In genomic region chr2:126776701-126777619, GRCh38 we compare ENCODE assay signal across 1 cellular context.
TF ChIP-seq lines count a peak whose summit lies in the region.

No MANE protein-coding gene starts in this region.

TF ChIP-seq in HepG2, 621 proteins besides CTCF, POLR2A, EP300 and RAD21 (continued from another document and continues in another):
- TF ChIP-seq FOXO4 (CRISPR knock-in tag; conservative IDR thresholded peaks at IDR 0.05) (no peak), NFKB2 (CRISPR knock-in tag; IDR thresholded peaks at IDR 0.05; ENCODE audit: borderline replicate concordance) (peak; percentile 25; the same call in 1 of the 2 replicates), GPN1 (CRISPR knock-in tag; IDR thresholded peaks at IDR 0.05; ENCODE audit: borderline replicate concordance) (no peak), MZF1 (CRISPR knock-in tag; IDR thresholded peaks at IDR 0.05; ENCODE audit: borderline replicate concordance) (0 out of 2 replicates have a peak, but pooled peaks have one; percentile 48), HNF1B (CRISPR knock-in tag; IDR thresholded peaks at IDR 0.05) (peak; percentile 87), ZNF703 (CRISPR knock-in tag; IDR thresholded peaks at IDR 0.05; ENCODE audit: borderline replicate concordance) (no peak), ZFY (CRISPR knock-in tag; IDR thresholded peaks at IDR 0.05) (no peak), NFATC3 (CRISPR knock-in tag; IDR thresholded peaks at IDR 0.05) (no peak), RCOR2 (CRISPR knock-in tag; IDR thresholded peaks at IDR 0.05) (no peak), TMF1 (CRISPR knock-in tag; IDR thresholded peaks at IDR 0.05; ENCODE audit: low read depth) (0 out of 2 replicates have a peak, but pooled peaks have one; percentile 34), ZNF224 (CRISPR knock-in tag; IDR thresholded peaks at IDR 0.05) (no peak), BORCS8-MEF2B (CRISPR knock-in tag; IDR thresholded peaks at IDR 0.05) (peak; percentile 52; the same call in 1 of the 2 replicates), ZNF17 (CRISPR knock-in tag; IDR thresholded peaks at IDR 0.05) (no peak), SAP130 (CRISPR knock-in tag; IDR thresholded peaks at IDR 0.05; ENCODE audit: low read depth) (no peak), RBM39 (IDR thresholded peaks at IDR 0.05; ENCODE audit: low read depth, low read length, poor library complexity, severe bottlenecking) (peak; percentile 53), ZNF567 (CRISPR knock-in tag; IDR thresholded peaks at IDR 0.05; ENCODE audit: borderline replicate concordance) (no peak), ZNF790 (CRISPR knock-in tag; IDR thresholded peaks at IDR 0.05; ENCODE audit: borderline replicate concordance) (no peak), CHCHD3 (CRISPR knock-in tag; IDR thresholded peaks at IDR 0.05) (0 out of 2 replicates have a peak, but pooled peaks have one; percentile 44), GABPB1 (CRISPR knock-in tag; IDR thresholded peaks at IDR 0.05) (peak; percentile 62; the same call in 1 of the 2 replicates), TCF12 (IDR thresholded peaks at IDR 0.05) (no peak), TCF12 (CRISPR knock-in tag; IDR thresholded peaks at IDR 0.05) (no peak), ZNF101 (CRISPR knock-in tag; IDR thresholded peaks at IDR 0.05; ENCODE audit: borderline replicate concordance, low read depth) (no peak), CENPT (CRISPR knock-in tag; IDR thresholded peaks at IDR 0.05; ENCODE audit: low read depth) (no peak), ERF (CRISPR knock-in tag; IDR thresholded peaks at IDR 0.05) (no peak), SMARCE1 (IDR thresholded peaks at IDR 0.05; ENCODE audit: borderline replicate concordance) (no peak), ZSCAN31 (CRISPR knock-in tag; IDR thresholded peaks at IDR 0.05; ENCODE audit: low read depth) (0 out of 2 replicates have a peak, but pooled peaks have one; percentile 51), TBL1XR1 (IDR thresholded peaks at IDR 0.05; ENCODE audit: borderline replicate concordance, low read length, partially characterized antibody) (no peak), KAT8 (CRISPR knock-in tag; IDR thresholded peaks at IDR 0.05) (0 out of 2 replicates have a peak, but pooled peaks have one; percentile 23)
- TF ChIP-seq, protein P1, sequence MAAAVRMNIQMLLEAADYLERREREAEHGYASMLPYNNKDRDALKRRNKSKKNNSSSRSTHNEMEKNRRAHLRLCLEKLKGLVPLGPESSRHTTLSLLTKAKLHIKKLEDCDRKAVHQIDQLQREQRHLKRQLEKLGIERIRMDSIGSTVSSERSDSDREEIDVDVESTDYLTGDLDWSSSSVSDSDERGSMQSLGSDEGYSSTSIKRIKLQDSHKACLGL (CRISPR knock-in tag; IDR thresholded peaks at IDR 0.05) = no peak
- TF ChIP-seq, protein P2, sequence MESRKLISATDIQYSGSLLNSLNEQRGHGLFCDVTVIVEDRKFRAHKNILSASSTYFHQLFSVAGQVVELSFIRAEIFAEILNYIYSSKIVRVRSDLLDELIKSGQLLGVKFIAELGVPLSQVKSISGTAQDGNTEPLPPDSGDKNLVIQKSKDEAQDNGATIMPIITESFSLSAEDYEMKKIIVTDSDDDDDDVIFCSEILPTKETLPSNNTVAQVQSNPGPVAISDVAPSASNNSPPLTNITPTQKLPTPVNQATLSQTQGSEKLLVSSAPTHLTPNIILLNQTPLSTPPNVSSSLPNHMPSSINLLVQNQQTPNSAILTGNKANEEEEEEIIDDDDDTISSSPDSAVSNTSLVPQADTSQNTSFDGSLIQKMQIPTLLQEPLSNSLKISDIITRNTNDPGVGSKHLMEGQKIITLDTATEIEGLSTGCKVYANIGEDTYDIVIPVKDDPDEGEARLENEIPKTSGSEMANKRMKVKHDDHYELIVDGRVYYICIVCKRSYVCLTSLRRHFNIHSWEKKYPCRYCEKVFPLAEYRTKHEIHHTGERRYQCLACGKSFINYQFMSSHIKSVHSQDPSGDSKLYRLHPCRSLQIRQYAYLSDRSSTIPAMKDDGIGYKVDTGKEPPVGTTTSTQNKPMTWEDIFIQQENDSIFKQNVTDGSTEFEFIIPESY (CRISPR knock-in tag; IDR thresholded peaks at IDR 0.05) = no peak
- TF ChIP-seq, protein P3, sequence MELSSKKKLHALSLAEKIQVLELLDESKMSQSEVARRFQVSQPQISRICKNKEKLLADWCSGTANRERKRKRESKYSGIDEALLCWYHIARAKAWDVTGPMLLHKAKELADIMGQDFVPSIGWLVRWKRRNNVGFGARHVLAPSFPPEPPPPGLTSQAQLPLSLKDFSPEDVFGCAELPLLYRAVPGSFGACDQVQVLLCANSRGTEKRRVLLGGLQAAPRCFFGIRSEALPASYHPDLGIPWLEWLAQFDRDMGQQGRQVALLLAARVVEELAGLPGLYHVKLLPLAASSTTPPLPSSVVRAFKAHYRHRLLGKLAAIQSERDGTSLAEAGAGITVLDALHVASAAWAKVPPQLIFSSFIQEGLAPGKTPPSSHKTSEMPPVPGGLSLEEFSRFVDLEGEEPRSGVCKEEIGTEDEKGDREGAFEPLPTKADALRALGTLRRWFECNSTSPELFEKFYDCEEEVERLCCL (CRISPR knock-in tag; IDR thresholded peaks at IDR 0.05; ENCODE audit: borderline replicate concordance) = no peak
- TF ChIP-seq, protein P4, sequence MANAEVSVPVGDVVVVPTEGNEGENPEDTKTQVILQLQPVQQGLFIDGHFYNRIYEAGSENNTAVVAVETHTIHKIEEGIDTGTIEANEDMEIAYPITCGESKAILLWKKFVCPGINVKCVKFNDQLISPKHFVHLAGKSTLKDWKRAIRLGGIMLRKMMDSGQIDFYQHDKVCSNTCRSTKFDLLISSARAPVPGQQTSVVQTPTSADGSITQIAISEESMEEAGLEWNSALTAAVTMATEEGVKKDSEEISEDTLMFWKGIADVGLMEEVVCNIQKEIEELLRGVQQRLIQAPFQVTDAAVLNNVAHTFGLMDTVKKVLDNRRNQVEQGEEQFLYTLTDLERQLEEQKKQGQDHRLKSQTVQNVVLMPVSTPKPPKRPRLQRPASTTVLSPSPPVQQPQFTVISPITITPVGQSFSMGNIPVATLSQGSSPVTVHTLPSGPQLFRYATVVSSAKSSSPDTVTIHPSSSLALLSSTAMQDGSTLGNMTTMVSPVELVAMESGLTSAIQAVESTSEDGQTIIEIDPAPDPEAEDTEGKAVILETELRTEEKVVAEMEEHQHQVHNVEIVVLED (CRISPR knock-in tag; IDR thresholded peaks at IDR 0.05; ENCODE audit: borderline replicate concordance) = no peak
- TF ChIP-seq, protein P5, sequence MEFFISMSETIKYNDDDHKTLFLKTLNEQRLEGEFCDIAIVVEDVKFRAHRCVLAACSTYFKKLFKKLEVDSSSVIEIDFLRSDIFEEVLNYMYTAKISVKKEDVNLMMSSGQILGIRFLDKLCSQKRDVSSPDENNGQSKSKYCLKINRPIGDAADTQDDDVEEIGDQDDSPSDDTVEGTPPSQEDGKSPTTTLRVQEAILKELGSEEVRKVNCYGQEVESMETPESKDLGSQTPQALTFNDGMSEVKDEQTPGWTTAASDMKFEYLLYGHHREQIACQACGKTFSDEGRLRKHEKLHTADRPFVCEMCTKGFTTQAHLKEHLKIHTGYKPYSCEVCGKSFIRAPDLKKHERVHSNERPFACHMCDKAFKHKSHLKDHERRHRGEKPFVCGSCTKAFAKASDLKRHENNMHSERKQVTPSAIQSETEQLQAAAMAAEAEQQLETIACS (CRISPR knock-in tag; IDR thresholded peaks at IDR 0.05) = no peak
- TF ChIP-seq, protein P6, sequence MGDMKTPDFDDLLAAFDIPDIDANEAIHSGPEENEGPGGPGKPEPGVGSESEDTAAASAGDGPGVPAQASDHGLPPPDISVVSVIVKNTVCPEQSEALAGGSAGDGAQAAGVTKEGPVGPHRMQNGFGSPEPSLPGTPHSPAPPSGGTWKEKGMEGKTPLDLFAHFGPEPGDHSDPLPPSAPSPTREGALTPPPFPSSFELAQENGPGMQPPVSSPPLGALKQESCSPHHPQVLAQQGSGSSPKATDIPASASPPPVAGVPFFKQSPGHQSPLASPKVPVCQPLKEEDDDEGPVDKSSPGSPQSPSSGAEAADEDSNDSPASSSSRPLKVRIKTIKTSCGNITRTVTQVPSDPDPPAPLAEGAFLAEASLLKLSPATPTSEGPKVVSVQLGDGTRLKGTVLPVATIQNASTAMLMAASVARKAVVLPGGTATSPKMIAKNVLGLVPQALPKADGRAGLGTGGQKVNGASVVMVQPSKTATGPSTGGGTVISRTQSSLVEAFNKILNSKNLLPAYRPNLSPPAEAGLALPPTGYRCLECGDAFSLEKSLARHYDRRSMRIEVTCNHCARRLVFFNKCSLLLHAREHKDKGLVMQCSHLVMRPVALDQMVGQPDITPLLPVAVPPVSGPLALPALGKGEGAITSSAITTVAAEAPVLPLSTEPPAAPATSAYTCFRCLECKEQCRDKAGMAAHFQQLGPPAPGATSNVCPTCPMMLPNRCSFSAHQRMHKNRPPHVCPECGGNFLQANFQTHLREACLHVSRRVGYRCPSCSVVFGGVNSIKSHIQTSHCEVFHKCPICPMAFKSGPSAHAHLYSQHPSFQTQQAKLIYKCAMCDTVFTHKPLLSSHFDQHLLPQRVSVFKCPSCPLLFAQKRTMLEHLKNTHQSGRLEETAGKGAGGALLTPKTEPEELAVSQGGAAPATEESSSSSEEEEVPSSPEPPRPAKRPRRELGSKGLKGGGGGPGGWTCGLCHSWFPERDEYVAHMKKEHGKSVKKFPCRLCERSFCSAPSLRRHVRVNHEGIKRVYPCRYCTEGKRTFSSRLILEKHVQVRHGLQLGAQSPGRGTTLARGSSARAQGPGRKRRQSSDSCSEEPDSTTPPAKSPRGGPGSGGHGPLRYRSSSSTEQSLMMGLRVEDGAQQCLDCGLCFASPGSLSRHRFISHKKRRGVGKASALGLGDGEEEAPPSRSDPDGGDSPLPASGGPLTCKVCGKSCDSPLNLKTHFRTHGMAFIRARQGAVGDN (CRISPR knock-in tag; IDR thresholded peaks at IDR 0.05) = peak; percentile 63
- TF ChIP-seq, protein P7, sequence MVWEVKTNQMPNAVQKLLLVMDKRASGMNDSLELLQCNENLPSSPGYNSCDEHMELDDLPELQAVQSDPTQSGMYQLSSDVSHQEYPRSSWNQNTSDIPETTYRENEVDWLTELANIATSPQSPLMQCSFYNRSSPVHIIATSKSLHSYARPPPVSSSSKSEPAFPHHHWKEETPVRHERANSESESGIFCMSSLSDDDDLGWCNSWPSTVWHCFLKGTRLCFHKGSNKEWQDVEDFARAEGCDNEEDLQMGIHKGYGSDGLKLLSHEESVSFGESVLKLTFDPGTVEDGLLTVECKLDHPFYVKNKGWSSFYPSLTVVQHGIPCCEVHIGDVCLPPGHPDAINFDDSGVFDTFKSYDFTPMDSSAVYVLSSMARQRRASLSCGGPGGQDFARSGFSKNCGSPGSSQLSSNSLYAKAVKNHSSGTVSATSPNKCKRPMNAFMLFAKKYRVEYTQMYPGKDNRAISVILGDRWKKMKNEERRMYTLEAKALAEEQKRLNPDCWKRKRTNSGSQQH (CRISPR knock-in tag; IDR thresholded peaks at IDR 0.05; ENCODE audit: low read depth) = no peak
- TF ChIP-seq, protein P8, sequence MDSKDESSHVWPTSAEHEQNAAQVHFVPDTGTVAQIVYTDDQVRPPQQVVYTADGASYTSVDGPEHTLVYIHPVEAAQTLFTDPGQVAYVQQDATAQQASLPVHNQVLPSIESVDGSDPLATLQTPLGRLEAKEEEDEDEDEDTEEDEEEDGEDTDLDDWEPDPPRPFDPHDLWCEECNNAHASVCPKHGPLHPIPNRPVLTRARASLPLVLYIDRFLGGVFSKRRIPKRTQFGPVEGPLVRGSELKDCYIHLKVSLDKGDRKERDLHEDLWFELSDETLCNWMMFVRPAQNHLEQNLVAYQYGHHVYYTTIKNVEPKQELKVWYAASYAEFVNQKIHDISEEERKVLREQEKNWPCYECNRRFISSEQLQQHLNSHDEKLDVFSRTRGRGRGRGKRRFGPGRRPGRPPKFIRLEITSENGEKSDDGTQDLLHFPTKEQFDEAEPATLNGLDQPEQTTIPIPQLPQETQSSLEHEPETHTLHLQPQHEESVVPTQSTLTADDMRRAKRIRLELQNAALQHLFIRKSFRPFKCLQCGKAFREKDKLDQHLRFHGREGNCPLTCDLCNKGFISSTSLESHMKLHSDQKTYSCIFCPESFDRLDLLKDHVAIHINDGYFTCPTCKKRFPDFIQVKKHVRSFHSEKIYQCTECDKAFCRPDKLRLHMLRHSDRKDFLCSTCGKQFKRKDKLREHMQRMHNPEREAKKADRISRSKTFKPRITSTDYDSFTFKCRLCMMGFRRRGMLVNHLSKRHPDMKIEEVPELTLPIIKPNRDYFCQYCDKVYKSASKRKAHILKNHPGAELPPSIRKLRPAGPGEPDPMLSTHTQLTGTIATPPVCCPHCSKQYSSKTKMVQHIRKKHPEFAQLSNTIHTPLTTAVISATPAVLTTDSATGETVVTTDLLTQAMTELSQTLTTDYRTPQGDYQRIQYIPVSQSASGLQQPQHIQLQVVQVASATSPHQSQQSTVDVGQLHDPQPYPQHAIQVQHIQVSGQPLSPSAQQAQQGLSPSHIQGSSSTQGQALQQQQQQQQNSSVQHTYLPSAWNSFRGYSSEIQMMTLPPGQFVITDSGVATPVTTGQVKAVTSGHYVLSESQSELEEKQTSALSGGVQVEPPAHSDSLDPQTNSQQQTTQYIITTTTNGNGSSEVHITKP (CRISPR knock-in tag; IDR thresholded peaks at IDR 0.05; ENCODE audit: low read depth) = no peak
- TF ChIP-seq, protein P9, sequence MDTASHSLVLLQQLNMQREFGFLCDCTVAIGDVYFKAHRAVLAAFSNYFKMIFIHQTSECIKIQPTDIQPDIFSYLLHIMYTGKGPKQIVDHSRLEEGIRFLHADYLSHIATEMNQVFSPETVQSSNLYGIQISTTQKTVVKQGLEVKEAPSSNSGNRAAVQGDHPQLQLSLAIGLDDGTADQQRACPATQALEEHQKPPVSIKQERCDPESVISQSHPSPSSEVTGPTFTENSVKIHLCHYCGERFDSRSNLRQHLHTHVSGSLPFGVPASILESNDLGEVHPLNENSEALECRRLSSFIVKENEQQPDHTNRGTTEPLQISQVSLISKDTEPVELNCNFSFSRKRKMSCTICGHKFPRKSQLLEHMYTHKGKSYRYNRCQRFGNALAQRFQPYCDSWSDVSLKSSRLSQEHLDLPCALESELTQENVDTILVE (CRISPR knock-in tag; IDR thresholded peaks at IDR 0.05) = no peak
